Comparison of ENCODE assay signal across 1 cellular context in the genomic region with DNA sequence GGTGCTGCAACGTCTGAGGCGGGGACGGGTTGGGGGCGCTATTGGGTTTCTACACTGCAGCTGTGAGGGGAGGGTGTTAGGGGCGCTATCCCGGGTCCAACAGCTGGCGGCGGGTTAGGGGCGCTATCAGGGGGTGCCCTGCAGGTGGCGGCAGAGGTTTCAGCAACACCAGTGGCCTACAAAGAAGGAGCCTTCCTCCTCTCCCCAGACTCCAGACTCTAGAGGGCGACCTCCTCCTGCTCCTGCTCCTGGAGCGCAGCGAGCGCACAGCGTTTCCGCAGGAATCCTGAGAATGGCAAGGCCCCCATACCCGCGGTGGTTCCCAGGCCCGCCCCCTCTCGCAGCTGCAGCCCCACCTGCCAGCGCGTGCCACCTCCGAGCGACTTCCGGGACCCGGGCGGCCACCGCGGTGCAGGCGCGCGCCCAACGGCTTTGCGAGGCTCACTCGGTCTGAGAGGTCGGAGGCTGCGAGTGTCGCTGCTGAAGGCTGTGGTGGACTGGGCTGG.
A peak's percentile ranks its signal among the peaks of the same experiment; 100 is the strongest.
TF ChIP-seq lines count a peak whose summit lies in the region.
"Not testable (repeated sequence)": the region's sequence is repeated elsewhere in the genome, so short reads cannot be mapped to it uniquely, and the experiment has no call there.

No MANE protein-coding gene starts in this region.

TF ChIP-seq in HepG2, 621 proteins besides CTCF, POLR2A, EP300 and RAD21 (continued from another document and continues in another):
- TF ChIP-seq, protein P1, sequence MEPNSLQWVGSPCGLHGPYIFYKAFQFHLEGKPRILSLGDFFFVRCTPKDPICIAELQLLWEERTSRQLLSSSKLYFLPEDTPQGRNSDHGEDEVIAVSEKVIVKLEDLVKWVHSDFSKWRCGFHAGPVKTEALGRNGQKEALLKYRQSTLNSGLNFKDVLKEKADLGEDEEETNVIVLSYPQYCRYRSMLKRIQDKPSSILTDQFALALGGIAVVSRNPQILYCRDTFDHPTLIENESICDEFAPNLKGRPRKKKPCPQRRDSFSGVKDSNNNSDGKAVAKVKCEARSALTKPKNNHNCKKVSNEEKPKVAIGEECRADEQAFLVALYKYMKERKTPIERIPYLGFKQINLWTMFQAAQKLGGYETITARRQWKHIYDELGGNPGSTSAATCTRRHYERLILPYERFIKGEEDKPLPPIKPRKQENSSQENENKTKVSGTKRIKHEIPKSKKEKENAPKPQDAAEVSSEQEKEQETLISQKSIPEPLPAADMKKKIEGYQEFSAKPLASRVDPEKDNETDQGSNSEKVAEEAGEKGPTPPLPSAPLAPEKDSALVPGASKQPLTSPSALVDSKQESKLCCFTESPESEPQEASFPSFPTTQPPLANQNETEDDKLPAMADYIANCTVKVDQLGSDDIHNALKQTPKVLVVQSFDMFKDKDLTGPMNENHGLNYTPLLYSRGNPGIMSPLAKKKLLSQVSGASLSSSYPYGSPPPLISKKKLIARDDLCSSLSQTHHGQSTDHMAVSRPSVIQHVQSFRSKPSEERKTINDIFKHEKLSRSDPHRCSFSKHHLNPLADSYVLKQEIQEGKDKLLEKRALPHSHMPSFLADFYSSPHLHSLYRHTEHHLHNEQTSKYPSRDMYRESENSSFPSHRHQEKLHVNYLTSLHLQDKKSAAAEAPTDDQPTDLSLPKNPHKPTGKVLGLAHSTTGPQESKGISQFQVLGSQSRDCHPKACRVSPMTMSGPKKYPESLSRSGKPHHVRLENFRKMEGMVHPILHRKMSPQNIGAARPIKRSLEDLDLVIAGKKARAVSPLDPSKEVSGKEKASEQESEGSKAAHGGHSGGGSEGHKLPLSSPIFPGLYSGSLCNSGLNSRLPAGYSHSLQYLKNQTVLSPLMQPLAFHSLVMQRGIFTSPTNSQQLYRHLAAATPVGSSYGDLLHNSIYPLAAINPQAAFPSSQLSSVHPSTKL (CRISPR knock-in tag; IDR thresholded peaks at IDR 0.05): peak; percentile 78
- TF ChIP-seq SAP130 (CRISPR knock-in tag; IDR thresholded peaks at IDR 0.05; ENCODE audit: low read depth) (peak; percentile 82), ZMAT3 (CRISPR knock-in tag; conservative IDR thresholded peaks at IDR 0.05) (peak; percentile 79; the same call in 1 of the 2 replicates), ZNF768 (CRISPR knock-in tag; IDR thresholded peaks at IDR 0.05) (peak; percentile 58; the same call in 1 of the 2 replicates), ZNF543 (CRISPR knock-in tag; IDR thresholded peaks at IDR 0.05) (peak; percentile 70), ZNF607 (CRISPR knock-in tag; IDR thresholded peaks at IDR 0.05; ENCODE audit: borderline replicate concordance) (peak; percentile 72), JUND (CRISPR knock-in tag; IDR thresholded peaks at IDR 0.05) (peak; percentile 41; the same call in 1 of the 2 replicates), SP4 (CRISPR knock-in tag; IDR thresholded peaks at IDR 0.05) (0 out of 2 replicates have a peak, but pooled peaks have one; percentile 58), ZNF232 (CRISPR knock-in tag; IDR thresholded peaks at IDR 0.05; ENCODE audit: borderline replicate concordance) (peak; percentile 19; the same call in 1 of the 2 replicates), ATF7-NPFF (CRISPR knock-in tag; IDR thresholded peaks at IDR 0.05; ENCODE audit: low read depth) (peak; percentile 73; the same call in 1 of the 2 replicates), TCF12 (CRISPR knock-in tag; IDR thresholded peaks at IDR 0.05) (peak; percentile 71; the same call in 1 of the 2 replicates), REL (CRISPR knock-in tag; conservative IDR thresholded peaks at IDR 0.05) (0 out of 2 replicates have a peak, but pooled peaks have one; percentile 41), ZNF230 (CRISPR knock-in tag; IDR thresholded peaks at IDR 0.05) (peak; percentile 83; the same call in 1 of the 2 replicates), ZBTB20 (CRISPR knock-in tag; IDR thresholded peaks at IDR 0.05; ENCODE audit: borderline replicate concordance, low read depth) (0 out of 2 replicates have a peak, but pooled peaks have one; percentile 45)
- TF ChIP-seq, protein P2, sequence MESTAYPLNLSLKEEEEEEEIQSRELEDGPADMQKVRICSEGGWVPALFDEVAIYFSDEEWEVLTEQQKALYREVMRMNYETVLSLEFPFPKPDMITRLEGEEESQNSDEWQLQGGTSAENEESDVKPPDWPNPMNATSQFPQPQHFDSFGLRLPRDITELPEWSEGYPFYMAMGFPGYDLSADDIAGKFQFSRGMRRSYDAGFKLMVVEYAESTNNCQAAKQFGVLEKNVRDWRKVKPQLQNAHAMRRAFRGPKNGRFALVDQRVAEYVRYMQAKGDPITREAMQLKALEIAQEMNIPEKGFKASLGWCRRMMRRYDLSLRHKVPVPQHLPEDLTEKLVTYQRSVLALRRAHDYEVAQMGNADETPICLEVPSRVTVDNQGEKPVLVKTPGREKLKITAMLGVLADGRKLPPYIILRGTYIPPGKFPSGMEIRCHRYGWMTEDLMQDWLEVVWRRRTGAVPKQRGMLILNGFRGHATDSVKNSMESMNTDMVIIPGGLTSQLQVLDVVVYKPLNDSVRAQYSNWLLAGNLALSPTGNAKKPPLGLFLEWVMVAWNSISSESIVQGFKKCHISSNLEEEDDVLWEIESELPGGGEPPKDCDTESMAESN (CRISPR knock-in tag; conservative IDR thresholded peaks at IDR 0.05): peak; percentile 87
- TF ChIP-seq, protein P3, sequence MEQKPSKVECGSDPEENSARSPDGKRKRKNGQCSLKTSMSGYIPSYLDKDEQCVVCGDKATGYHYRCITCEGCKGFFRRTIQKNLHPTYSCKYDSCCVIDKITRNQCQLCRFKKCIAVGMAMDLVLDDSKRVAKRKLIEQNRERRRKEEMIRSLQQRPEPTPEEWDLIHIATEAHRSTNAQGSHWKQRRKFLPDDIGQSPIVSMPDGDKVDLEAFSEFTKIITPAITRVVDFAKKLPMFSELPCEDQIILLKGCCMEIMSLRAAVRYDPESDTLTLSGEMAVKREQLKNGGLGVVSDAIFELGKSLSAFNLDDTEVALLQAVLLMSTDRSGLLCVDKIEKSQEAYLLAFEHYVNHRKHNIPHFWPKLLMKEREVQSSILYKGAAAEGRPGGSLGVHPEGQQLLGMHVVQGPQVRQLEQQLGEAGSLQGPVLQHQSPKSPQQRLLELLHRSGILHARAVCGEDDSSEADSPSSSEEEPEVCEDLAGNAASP (CRISPR knock-in tag; IDR thresholded peaks at IDR 0.05; ENCODE audit: borderline replicate concordance): 0 out of 2 replicates have a peak, but pooled peaks have one; percentile 36
- TF ChIP-seq, protein P4, sequence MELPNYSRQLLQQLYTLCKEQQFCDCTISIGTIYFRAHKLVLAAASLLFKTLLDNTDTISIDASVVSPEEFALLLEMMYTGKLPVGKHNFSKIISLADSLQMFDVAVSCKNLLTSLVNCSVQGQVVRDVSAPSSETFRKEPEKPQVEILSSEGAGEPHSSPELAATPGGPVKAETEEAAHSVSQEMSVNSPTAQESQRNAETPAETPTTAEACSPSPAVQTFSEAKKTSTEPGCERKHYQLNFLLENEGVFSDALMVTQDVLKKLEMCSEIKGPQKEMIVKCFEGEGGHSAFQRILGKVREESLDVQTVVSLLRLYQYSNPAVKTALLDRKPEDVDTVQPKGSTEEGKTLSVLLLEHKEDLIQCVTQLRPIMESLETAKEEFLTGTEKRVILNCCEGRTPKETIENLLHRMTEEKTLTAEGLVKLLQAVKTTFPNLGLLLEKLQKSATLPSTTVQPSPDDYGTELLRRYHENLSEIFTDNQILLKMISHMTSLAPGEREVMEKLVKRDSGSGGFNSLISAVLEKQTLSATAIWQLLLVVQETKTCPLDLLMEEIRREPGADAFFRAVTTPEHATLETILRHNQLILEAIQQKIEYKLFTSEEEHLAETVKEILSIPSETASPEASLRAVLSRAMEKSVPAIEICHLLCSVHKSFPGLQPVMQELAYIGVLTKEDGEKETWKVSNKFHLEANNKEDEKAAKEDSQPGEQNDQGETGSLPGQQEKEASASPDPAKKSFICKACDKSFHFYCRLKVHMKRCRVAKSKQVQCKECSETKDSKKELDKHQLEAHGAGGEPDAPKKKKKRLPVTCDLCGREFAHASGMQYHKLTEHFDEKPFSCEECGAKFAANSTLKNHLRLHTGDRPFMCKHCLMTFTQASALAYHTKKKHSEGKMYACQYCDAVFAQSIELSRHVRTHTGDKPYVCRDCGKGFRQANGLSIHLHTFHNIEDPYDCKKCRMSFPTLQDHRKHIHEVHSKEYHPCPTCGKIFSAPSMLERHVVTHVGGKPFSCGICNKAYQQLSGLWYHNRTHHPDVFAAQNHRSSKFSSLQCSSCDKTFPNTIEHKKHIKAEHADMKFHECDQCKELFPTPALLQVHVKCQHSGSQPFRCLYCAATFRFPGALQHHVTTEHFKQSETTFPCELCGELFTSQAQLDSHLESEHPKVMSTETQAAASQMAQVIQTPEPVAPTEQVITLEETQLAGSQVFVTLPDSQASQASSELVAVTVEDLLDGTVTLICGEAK (IDR thresholded peaks at IDR 0.05): not testable (repeated sequence)
- TF ChIP-seq, protein P4 (CRISPR knock-in tag; IDR thresholded peaks at IDR 0.05): peak; percentile 39; the same call in 1 of the 2 replicates
- TF ChIP-seq, protein P5, sequence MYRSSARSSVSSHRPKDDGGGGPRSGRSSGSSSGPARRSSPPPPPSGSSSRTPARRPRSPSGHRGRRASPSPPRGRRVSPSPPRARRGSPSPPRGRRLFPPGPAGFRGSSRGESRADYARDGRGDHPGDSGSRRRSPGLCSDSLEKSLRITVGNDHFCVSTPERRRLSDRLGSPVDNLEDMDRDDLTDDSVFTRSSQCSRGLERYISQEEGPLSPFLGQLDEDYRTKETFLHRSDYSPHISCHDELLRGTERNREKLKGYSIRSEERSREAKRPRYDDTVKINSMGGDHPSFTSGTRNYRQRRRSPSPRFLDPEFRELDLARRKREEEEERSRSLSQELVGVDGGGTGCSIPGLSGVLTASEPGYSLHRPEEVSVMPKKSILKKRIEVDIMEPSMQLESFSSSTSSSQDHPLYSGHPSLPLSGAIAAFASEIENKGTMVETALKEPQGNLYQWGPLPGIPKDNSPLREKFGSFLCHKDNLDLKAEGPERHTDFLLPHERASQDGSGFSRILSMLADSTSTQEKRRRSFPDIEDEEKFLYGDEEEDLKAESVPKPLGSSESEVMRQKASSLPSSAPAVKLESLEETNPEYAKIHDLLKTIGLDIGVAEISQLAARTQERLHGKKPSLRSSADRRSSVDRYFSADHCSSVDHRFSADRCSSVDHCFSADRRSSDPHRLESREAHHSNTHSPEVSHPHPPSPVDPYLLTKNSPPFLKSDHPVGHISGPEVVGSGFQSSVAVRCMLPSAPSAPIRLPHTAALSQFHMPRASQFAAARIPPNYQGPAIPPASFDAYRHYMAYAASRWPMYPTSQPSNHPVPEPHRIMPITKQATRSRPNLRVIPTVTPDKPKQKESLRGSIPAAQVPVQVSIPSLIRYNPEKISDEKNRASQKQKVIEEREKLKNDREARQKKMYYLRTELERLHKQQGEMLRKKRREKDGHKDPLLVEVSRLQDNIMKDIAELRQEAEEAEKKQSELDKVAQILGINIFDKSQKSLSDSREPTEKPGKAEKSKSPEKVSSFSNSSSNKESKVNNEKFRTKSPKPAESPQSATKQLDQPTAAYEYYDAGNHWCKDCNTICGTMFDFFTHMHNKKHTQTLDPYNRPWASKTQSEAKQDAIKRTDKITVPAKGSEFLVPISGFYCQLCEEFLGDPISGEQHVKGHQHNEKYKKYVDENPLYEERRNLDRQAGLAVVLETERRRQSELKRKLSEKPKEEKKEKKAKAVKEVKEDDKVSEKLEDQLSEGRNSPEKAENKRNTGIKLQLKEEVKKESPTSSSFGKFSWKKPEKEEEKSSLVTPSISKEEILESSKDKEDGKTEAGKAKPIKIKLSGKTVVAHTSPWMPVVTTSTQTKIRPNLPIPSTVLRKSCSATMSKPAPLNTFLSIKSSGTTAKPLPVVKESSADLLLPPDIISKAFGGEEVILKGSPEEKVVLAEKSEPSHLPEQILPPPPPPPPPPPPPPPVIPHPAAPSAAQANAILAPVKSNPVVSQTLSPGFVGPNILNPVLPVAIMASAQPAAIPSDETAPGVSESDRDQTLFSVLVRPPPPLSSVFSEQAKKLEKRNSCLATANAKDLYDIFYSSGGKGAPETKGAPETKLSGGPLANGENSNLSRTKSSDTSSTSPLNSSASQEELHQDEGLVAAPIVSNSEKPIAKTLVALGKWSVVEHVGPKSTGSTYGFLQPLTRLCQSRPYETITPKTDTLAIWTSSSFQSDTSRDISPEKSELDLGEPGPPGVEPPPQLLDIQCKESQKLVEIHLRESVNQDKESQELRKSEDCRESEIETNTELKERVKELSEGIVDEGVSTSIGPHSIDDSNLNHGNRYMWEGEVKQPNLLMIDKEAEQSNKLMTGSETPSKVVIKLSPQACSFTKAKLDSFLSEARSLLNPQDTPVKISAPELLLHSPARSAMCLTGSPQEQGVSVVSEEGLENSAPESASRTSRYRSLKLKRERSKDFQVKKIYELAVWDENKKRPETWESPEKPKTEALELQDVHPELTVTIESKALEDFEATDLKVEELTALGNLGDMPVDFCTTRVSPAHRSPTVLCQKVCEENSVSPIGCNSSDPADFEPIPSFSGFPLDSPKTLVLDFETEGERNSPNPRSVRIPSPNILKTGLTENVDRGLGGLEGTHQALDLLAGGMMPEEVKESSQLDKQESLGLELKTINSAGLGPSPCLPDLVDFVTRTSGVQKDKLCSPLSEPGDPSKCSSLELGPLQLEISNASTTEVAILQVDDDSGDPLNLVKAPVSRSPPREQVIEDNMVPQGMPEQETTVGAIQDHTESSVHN (CRISPR knock-in tag; IDR thresholded peaks at IDR 0.05): 0 out of 2 replicates have a peak, but pooled peaks have one; percentile 38
- TF ChIP-seq TCF12 (IDR thresholded peaks at IDR 0.05): not testable (repeated sequence)
